Comparison of ENCODE assay signal across 11 cellular contexts in genomic region chr10:133275683-133276092, GRCh38. TPM values are rescaled to one million over a fixed set of nuclear protein-coding genes. Genes with fewer than 3 reads are reported as not detected.
DNase-seq lines count a peak whose midpoint lies in the region; ATAC-seq, FAIRE-seq and TF ChIP-seq lines count a peak whose summit lies in the region.
"Had no signal": no experiment of that assay in that cellular context is flagged by ENCODE, and none has a peak within 500 bp of the region (broad histone marks: within the 10 kb centered on the region; RNA-seq: fewer than 3 reads in every experiment).

No MANE protein-coding gene starts in this region.

- H3K4me1 ChIP-seq in HepG2 (ENCODE audit: insufficient read depth, low read length): peaks cover 23% of the 10 kb centered on the region

- peak; percentile 24 for DNase-seq in DMS 273 (lab: John Stamatoyannopoulos, UW; ENCODE audit: unreplicated experiment)
- no peak for DNase-seq in DMS 273 treated with DMSO at 0.1 percent for 48 hours (lab: John Stamatoyannopoulos, UW)
- DNase-seq in activated CD4-positive, alpha-beta T cell treated with anti-CD3 and anti-CD28 coated beads for 48 hours: peak; percentile 74
- DNase-seq in HepG2 (ENCODE audit: low spot score): no peak
- no peak for DNase-seq in NCI-H1092 treated with DMSO at 0.1 percent for 48 hours (lab: John Stamatoyannopoulos, UW)
- DNase-seq in H4 (ENCODE audit: low spot score): no peak
- no peak for DNase-seq in NCI-H1930 (lab: John Stamatoyannopoulos, UW)

- no peaks in the 10 kb centered on the region for H3K9me3 ChIP-seq in HepG2 (ENCODE audit: low read length)

- no peak overlapping the region for H3K27ac ChIP-seq in HepG2 (ENCODE audit: extremely low read length, insufficient read depth, low read length)
- H3K27ac ChIP-seq: 22Rv1, VCaP had no signal

- no peak for TF ChIP-seq CTCF in HepG2 (CRISPR knock-in tag; IDR thresholded peaks at IDR 0.05)

- no TSS peak for BruUV-seq in HepG2 (replicated peaks; lab: Mats Ljungman, UMichigan)

- peaks cover 3 to 11% of the 10 kb centered on the region in 2 experiments; a peak in 1 of 5 replicates for H3K36me3 ChIP-seq in HepG2 (replicated peaks in 1 of 2; ENCODE audit: control insufficient read depth in 1 of 2, insufficient read depth in 2 of 2, low read length in 2 of 2)

- peaks cover 7% of the 10 kb centered on the region; the same call in 1 of the 2 replicates for H4K20me1 ChIP-seq in HepG2 (ENCODE audit: insufficient read depth, low read length)

- in situ Hi-C loops in HepG2 (cut with HindIII; ENCODE audit: extremely low pct_ligation_motif_present, low pct_unique_long_range_greater_than_20kb): no loop called here

- TF ChIP-seq RAD21 in HepG2 (CRISPR knock-in tag; IDR thresholded peaks at IDR 0.05): no peak

- CTCF ChIA-PET in HepG2 (lab: Yijun Ruan, JAX; ENCODE audit: low intra/inter-chr PET ratio, low total read pairs): no interaction called here

- H3K79me2 ChIP-seq in HepG2 (ENCODE audit: insufficient read depth, low read length): no peaks in the 10 kb centered on the region

- ATAC-seq in HG03045 (IDR thresholded peaks at IDR 0.05; ENCODE audit: unreplicated experiment) (peak; percentile 25), HepG2 (0 out of 3 replicates have a peak, but pooled peaks have one; percentile 3)

- WGBS in HepG2 (ENCODE audit: low lambda C conversion rate): 29% methylated on average over 7 of the region's 12 CpGs

- intact Hi-C loops in HepG2 (cut with micrococcal nuclease; ENCODE audit: unreplicated experiment): no loop called here

- no peak for FAIRE-seq in HepG2 (lab: Jason Lieb, UNC)

- peaks cover 0 to 21% of the 10 kb centered on the region in 2 experiments; a peak in 3 of 5 replicates for H3K27me3 ChIP-seq in HepG2 (ENCODE audit: control insufficient read depth in 1 of 2, insufficient read depth in 2 of 2, low read length in 2 of 2)

- TF ChIP-seq EP300 in HepG2 (IDR thresholded peaks at IDR 0.05; ENCODE audit: low read depth in 2 of 2, low read length in 2 of 2): no peak
- no peak for TF ChIP-seq EP300 in HepG2 (CRISPR knock-in tag; IDR thresholded peaks at IDR 0.05; ENCODE audit: borderline replicate concordance)

- no peak overlapping the region for H3K9ac ChIP-seq in HepG2 (ENCODE audit: insufficient read depth, low read depth, low read length)

- POLR2A ChIA-PET in HepG2 (lab: Yijun Ruan, JAX): no interaction called here

- no peak overlapping the region for H3K4me3 ChIP-seq in HepG2 (replicated peaks in 1 of 3; ENCODE audit: insufficient read depth in 1 of 3, low read depth in 2 of 3, low read length in 3 of 3)

- no peak overlapping the region for H3K4me2 ChIP-seq in HepG2 (ENCODE audit: low read depth, low read length)

- TF ChIP-seq POLR2A in HepG2 (IDR thresholded peaks at IDR 0.05; ENCODE audit: insufficient read depth in 1 of 2, low read depth in 2 of 2, low read length in 2 of 2): no peak

- no peak overlapping the region for H2AFZ ChIP-seq in HepG2 (ENCODE audit: low read length)

RNA-seq across cellular contexts. Expression of gene ADAM8, which starts 1.0 kb away (rescaled TPM):
- 0.07 and 0.93 TPM in 2 replicates for total RNA-seq in HepG2 (2016; rRNA removed; fragmentation: Illumina TruSeq; extraction: Trizol)
- not detected in 2 replicates for total RNA-seq in HepG2 (2016; cell fraction: cytosol; rRNA removed; fragmentation: Illumina TruSeq; extraction: Trizol; ENCODE audit: low read depth)
- total RNA-seq in HepG2 (2016; cell fraction: insoluble cytoplasmic fraction; rRNA removed; fragmentation: Illumina TruSeq; extraction: Trizol): 0.37 TPM in 1 of 2 replicates, not detected in the other
- 0.06 TPM in 1 of 2 replicates, not detected in the other for total RNA-seq in HepG2 (2016; cell fraction: membrane; rRNA removed; fragmentation: Illumina TruSeq; extraction: Trizol)
- total RNA-seq in HepG2 (2016; cell fraction: nucleus; rRNA removed; fragmentation: Illumina TruSeq; extraction: Trizol): 0.34 and 0.50 TPM in 2 replicates
- 0.24 and 0.65 TPM in 2 replicates for polyA plus RNA-seq in HepG2 (2011; rRNA removed)
- polyA plus RNA-seq in HepG2 (2011; cell fraction: cytosol; rRNA removed): 0.04 and 0.11 TPM in 2 replicates
- polyA plus RNA-seq in HepG2 (2011; cell fraction: nucleus; rRNA removed): 4.2 and 6.4 TPM in 2 replicates
- 0.08 and 0.77 TPM in 2 replicates for polyA plus RNA-seq in HepG2 (2012)
- polyA plus RNA-seq in HepG2 (2016; cell fraction: cytosol; fragmentation: Illumina TruSeq; extraction: Trizol; ENCODE audit: low read depth): not detected in 2 replicates
- not detected in 2 replicates for polyA plus RNA-seq in HepG2 (2016; cell fraction: insoluble cytoplasmic fraction; fragmentation: Illumina TruSeq; extraction: Trizol; ENCODE audit: low read depth)
- polyA plus RNA-seq in HepG2 (2016; cell fraction: membrane; fragmentation: Illumina TruSeq; extraction: Trizol; ENCODE audit: low read depth): 0.06 TPM in 1 of 2 replicates, not detected in the other
- 0.60 and 0.63 TPM in 2 replicates for polyA plus RNA-seq in HepG2 (2016; cell fraction: nucleus; fragmentation: Illumina TruSeq; extraction: Trizol; ENCODE audit: insufficient read depth, low read depth)
- 0.06 and 2.8 TPM in 2 replicates for polyA minus RNA-seq in HepG2 (2011; rRNA and poly(A)+ RNA removed; ENCODE audit: low replicate concordance)
- polyA minus RNA-seq in HepG2 (2011; cell fraction: cytosol; rRNA and poly(A)+ RNA removed): not detected in 2 replicates
- 1.6 and 1.7 TPM in 2 replicates for polyA minus RNA-seq in HepG2 (2011; cell fraction: nucleus; rRNA and poly(A)+ RNA removed)
- total RNA-seq in H4 (2014; rRNA removed; shearing (Covaris generic)): 0.50 and 2.8 TPM in 2 replicates

RNA-seq across cellular contexts. Expression of gene TUBGCP2, which starts 33.0 kb away (rescaled TPM):
- total RNA-seq in HepG2 (2016; rRNA removed; fragmentation: Illumina TruSeq; extraction: Trizol): 34.5 and 44.1 TPM in 2 replicates
- 7.2 and 8.9 TPM in 2 replicates for total RNA-seq in HepG2 (2016; cell fraction: cytosol; rRNA removed; fragmentation: Illumina TruSeq; extraction: Trizol; ENCODE audit: low read depth)
- 37.9 and 41.1 TPM in 2 replicates for total RNA-seq in HepG2 (2016; cell fraction: insoluble cytoplasmic fraction; rRNA removed; fragmentation: Illumina TruSeq; extraction: Trizol)
- total RNA-seq in HepG2 (2016; cell fraction: membrane; rRNA removed; fragmentation: Illumina TruSeq; extraction: Trizol): 17.0 and 24.0 TPM in 2 replicates
- 16.5 and 20.7 TPM in 2 replicates for total RNA-seq in HepG2 (2016; cell fraction: nucleus; rRNA removed; fragmentation: Illumina TruSeq; extraction: Trizol)
- 21.3 and 22.6 TPM in 2 replicates for polyA plus RNA-seq in HepG2 (2011; rRNA removed)
- polyA plus RNA-seq in HepG2 (2011; cell fraction: cytosol; rRNA removed): 14.3 and 19.4 TPM in 2 replicates
- polyA plus RNA-seq in HepG2 (2011; cell fraction: nucleus; rRNA removed): 51.6 and 62.8 TPM in 2 replicates
- 17.9 and 24.1 TPM in 2 replicates for polyA plus RNA-seq in HepG2 (2012)
- 4.7 and 4.8 TPM in 2 replicates for polyA plus RNA-seq in HepG2 (2016; cell fraction: cytosol; fragmentation: Illumina TruSeq; extraction: Trizol; ENCODE audit: low read depth)
- polyA plus RNA-seq in HepG2 (2016; cell fraction: insoluble cytoplasmic fraction; fragmentation: Illumina TruSeq; extraction: Trizol; ENCODE audit: low read depth): 34.0 and 36.8 TPM in 2 replicates
- polyA plus RNA-seq in HepG2 (2016; cell fraction: membrane; fragmentation: Illumina TruSeq; extraction: Trizol; ENCODE audit: low read depth): 8.5 and 11.7 TPM in 2 replicates
- 51.1 and 52.9 TPM in 2 replicates for polyA plus RNA-seq in HepG2 (2016; cell fraction: nucleus; fragmentation: Illumina TruSeq; extraction: Trizol; ENCODE audit: insufficient read depth, low read depth)
- 49.0 and 64.6 TPM in 2 replicates for polyA minus RNA-seq in HepG2 (2011; rRNA and poly(A)+ RNA removed; ENCODE audit: low replicate concordance)
- 16.4 and 17.1 TPM in 2 replicates for polyA minus RNA-seq in HepG2 (2011; cell fraction: cytosol; rRNA and poly(A)+ RNA removed)
- polyA minus RNA-seq in HepG2 (2011; cell fraction: nucleus; rRNA and poly(A)+ RNA removed): 29.6 and 40.8 TPM in 2 replicates
- total RNA-seq in H4 (2014; rRNA removed; shearing (Covaris generic)): 49.1 and 54.5 TPM in 2 replicates

RNA-seq across cellular contexts. Expression of gene ZNF511, which starts 33.0 kb away (rescaled TPM):
- total RNA-seq in HepG2 (2016; rRNA removed; fragmentation: Illumina TruSeq; extraction: Trizol): 53.4 and 66.4 TPM in 2 replicates
- total RNA-seq in HepG2 (2016; cell fraction: cytosol; rRNA removed; fragmentation: Illumina TruSeq; extraction: Trizol; ENCODE audit: low read depth): 127 and 151 TPM in 2 replicates
- total RNA-seq in HepG2 (2016; cell fraction: insoluble cytoplasmic fraction; rRNA removed; fragmentation: Illumina TruSeq; extraction: Trizol): 45.9 and 63.3 TPM in 2 replicates
- 118 and 128 TPM in 2 replicates for total RNA-seq in HepG2 (2016; cell fraction: membrane; rRNA removed; fragmentation: Illumina TruSeq; extraction: Trizol)
- 24.0 and 36.2 TPM in 2 replicates for total RNA-seq in HepG2 (2016; cell fraction: nucleus; rRNA removed; fragmentation: Illumina TruSeq; extraction: Trizol)
- polyA plus RNA-seq in HepG2 (2011; rRNA removed): 35.6 and 37.0 TPM in 2 replicates
- polyA plus RNA-seq in HepG2 (2011; cell fraction: cytosol; rRNA removed): 27.9 and 34.4 TPM in 2 replicates
- 40.1 and 48.7 TPM in 2 replicates for polyA plus RNA-seq in HepG2 (2011; cell fraction: nucleus; rRNA removed)
- polyA plus RNA-seq in HepG2 (2012): 30.0 and 30.3 TPM in 2 replicates
- 150 and 156 TPM in 2 replicates for polyA plus RNA-seq in HepG2 (2016; cell fraction: cytosol; fragmentation: Illumina TruSeq; extraction: Trizol; ENCODE audit: low read depth)
- polyA plus RNA-seq in HepG2 (2016; cell fraction: insoluble cytoplasmic fraction; fragmentation: Illumina TruSeq; extraction: Trizol; ENCODE audit: low read depth): 57.9 and 63.8 TPM in 2 replicates
- polyA plus RNA-seq in HepG2 (2016; cell fraction: membrane; fragmentation: Illumina TruSeq; extraction: Trizol; ENCODE audit: low read depth): 121 and 129 TPM in 2 replicates
- polyA plus RNA-seq in HepG2 (2016; cell fraction: nucleus; fragmentation: Illumina TruSeq; extraction: Trizol; ENCODE audit: insufficient read depth, low read depth): 62.1 and 62.9 TPM in 2 replicates
- polyA minus RNA-seq in HepG2 (2011; rRNA and poly(A)+ RNA removed; ENCODE audit: low replicate concordance): 48.5 and 63.6 TPM in 2 replicates
- 11.6 and 21.1 TPM in 2 replicates for polyA minus RNA-seq in HepG2 (2011; cell fraction: cytosol; rRNA and poly(A)+ RNA removed)
- 13.3 and 16.2 TPM in 2 replicates for polyA minus RNA-seq in HepG2 (2011; cell fraction: nucleus; rRNA and poly(A)+ RNA removed)
- total RNA-seq in H4 (2014; rRNA removed; shearing (Covaris generic)): 53.2 and 66.3 TPM in 2 replicates

RNA-seq across cellular contexts. Expression of gene VENTX, which starts 38.0 kb away (rescaled TPM):
- not detected in 2 replicates for total RNA-seq in HepG2 (2016; rRNA removed; fragmentation: Illumina TruSeq; extraction: Trizol)
- not detected in 2 replicates for total RNA-seq in HepG2 (2016; cell fraction: cytosol; rRNA removed; fragmentation: Illumina TruSeq; extraction: Trizol; ENCODE audit: low read depth)
- total RNA-seq in HepG2 (2016; cell fraction: insoluble cytoplasmic fraction; rRNA removed; fragmentation: Illumina TruSeq; extraction: Trizol): not detected in 2 replicates
- not detected in 2 replicates for total RNA-seq in HepG2 (2016; cell fraction: membrane; rRNA removed; fragmentation: Illumina TruSeq; extraction: Trizol)
- not detected in 2 replicates for total RNA-seq in HepG2 (2016; cell fraction: nucleus; rRNA removed; fragmentation: Illumina TruSeq; extraction: Trizol)
- not detected in 2 replicates for polyA plus RNA-seq in HepG2 (2011; rRNA removed)
- not detected in 2 replicates for polyA plus RNA-seq in HepG2 (2011; cell fraction: cytosol; rRNA removed)
- not detected in 2 replicates for polyA plus RNA-seq in HepG2 (2011; cell fraction: nucleus; rRNA removed)
- not detected in 2 replicates for polyA plus RNA-seq in HepG2 (2012)
- polyA plus RNA-seq in HepG2 (2016; cell fraction: cytosol; fragmentation: Illumina TruSeq; extraction: Trizol; ENCODE audit: low read depth): not detected in 2 replicates
- not detected in 2 replicates for polyA plus RNA-seq in HepG2 (2016; cell fraction: insoluble cytoplasmic fraction; fragmentation: Illumina TruSeq; extraction: Trizol; ENCODE audit: low read depth)
- polyA plus RNA-seq in HepG2 (2016; cell fraction: membrane; fragmentation: Illumina TruSeq; extraction: Trizol; ENCODE audit: low read depth): not detected in 2 replicates
- polyA plus RNA-seq in HepG2 (2016; cell fraction: nucleus; fragmentation: Illumina TruSeq; extraction: Trizol; ENCODE audit: insufficient read depth, low read depth): not detected in 2 replicates
- not detected in 2 replicates for polyA minus RNA-seq in HepG2 (2011; rRNA and poly(A)+ RNA removed; ENCODE audit: low replicate concordance)
- polyA minus RNA-seq in HepG2 (2011; cell fraction: cytosol; rRNA and poly(A)+ RNA removed): not detected in 2 replicates
- not detected in 2 replicates for polyA minus RNA-seq in HepG2 (2011; cell fraction: nucleus; rRNA and poly(A)+ RNA removed)
- total RNA-seq in H4 (2014; rRNA removed; shearing (Covaris generic)): not detected in 2 replicates
- total RNA-seq: lung microvascular endothelial cell had no signal

RNA-seq across cellular contexts. Expression of gene UTF1, which starts 45.7 kb away (rescaled TPM):
- total RNA-seq in HepG2 (2016; rRNA removed; fragmentation: Illumina TruSeq; extraction: Trizol): not detected in 2 replicates
- total RNA-seq in HepG2 (2016; cell fraction: cytosol; rRNA removed; fragmentation: Illumina TruSeq; extraction: Trizol; ENCODE audit: low read depth): not detected in 2 replicates
- not detected in 2 replicates for total RNA-seq in HepG2 (2016; cell fraction: insoluble cytoplasmic fraction; rRNA removed; fragmentation: Illumina TruSeq; extraction: Trizol)
- not detected in 2 replicates for total RNA-seq in HepG2 (2016; cell fraction: membrane; rRNA removed; fragmentation: Illumina TruSeq; extraction: Trizol)
- total RNA-seq in HepG2 (2016; cell fraction: nucleus; rRNA removed; fragmentation: Illumina TruSeq; extraction: Trizol): not detected in 2 replicates
- polyA plus RNA-seq in HepG2 (2011; rRNA removed): not detected in 2 replicates
- polyA plus RNA-seq in HepG2 (2011; cell fraction: cytosol; rRNA removed): not detected in 2 replicates
- not detected in 2 replicates for polyA plus RNA-seq in HepG2 (2011; cell fraction: nucleus; rRNA removed)
- polyA plus RNA-seq in HepG2 (2012): not detected in 2 replicates
- not detected in 2 replicates for polyA plus RNA-seq in HepG2 (2016; cell fraction: cytosol; fragmentation: Illumina TruSeq; extraction: Trizol; ENCODE audit: low read depth)
- polyA plus RNA-seq in HepG2 (2016; cell fraction: insoluble cytoplasmic fraction; fragmentation: Illumina TruSeq; extraction: Trizol; ENCODE audit: low read depth): not detected in 2 replicates
- polyA plus RNA-seq in HepG2 (2016; cell fraction: membrane; fragmentation: Illumina TruSeq; extraction: Trizol; ENCODE audit: low read depth): not detected in 2 replicates
- polyA plus RNA-seq in HepG2 (2016; cell fraction: nucleus; fragmentation: Illumina TruSeq; extraction: Trizol; ENCODE audit: insufficient read depth, low read depth): not detected in 2 replicates
- polyA minus RNA-seq in HepG2 (2011; rRNA and poly(A)+ RNA removed; ENCODE audit: low replicate concordance): not detected in 2 replicates
- not detected in 2 replicates for polyA minus RNA-seq in HepG2 (2011; cell fraction: cytosol; rRNA and poly(A)+ RNA removed)
- polyA minus RNA-seq in HepG2 (2011; cell fraction: nucleus; rRNA and poly(A)+ RNA removed): not detected in 2 replicates
- not detected in 2 replicates for total RNA-seq in H4 (2014; rRNA removed; shearing (Covaris generic))
- total RNA-seq: lung microvascular endothelial cell had no signal

Comparison
In these comparisons a context has a peak if more than half of its experiments do, and no peak if none do; other contexts are left out.
1. DNase-seq: peak in DMS 273 (single experiment) and activated CD4-positive, alpha-beta T cell treated with anti-CD3 and anti-CD28 coated beads for 48 hours (single experiment); none in DMS 273 treated with DMSO at 0.1 percent for 48 hours (single experiment), HepG2 (single experiment), NCI-H1092 treated with DMSO at 0.1 percent for 48 hours (single experiment), H4 (single experiment) and NCI-H1930 (0 of 2).